In genomic region chrX:77500164-77500563, GRCh38 we compare ENCODE assay signal across 2 cellular contexts. TPM values are rescaled to one million over a fixed set of nuclear protein-coding genes. Genes with fewer than 3 reads are reported as not detected.
"Had no signal": no experiment of that assay in that cellular context is flagged by ENCODE, and none has a peak within 500 bp of the region (broad histone marks: within the 10 kb centered on the region; RNA-seq: fewer than 3 reads in every experiment).

No MANE protein-coding gene starts in this region.

RNA-seq across cellular contexts. Expression of gene FGF16, which starts 53.0 kb away (rescaled TPM):
- total RNA-seq: G401, GM12878 had no signal
- polyA plus RNA-seq: GM12878 had no signal
